ENCODE assay signal across 9 cellular contexts in genomic region chr9:85258823-85259370, GRCh38.
DNase-seq lines count a peak whose midpoint lies in the region; ATAC-seq, FAIRE-seq and TF ChIP-seq lines count a peak whose summit lies in the region.
"Had no signal": no experiment of that assay in that cellular context is flagged by ENCODE, and none has a peak within 500 bp of the region (broad histone marks: within the 10 kb centered on the region; RNA-seq: fewer than 3 reads in every experiment).

No MANE protein-coding gene starts in this region.

- no peak overlapping the region for H3K27ac ChIP-seq in endodermal cell (ENCODE audit: low read depth, low read length)
- H3K27ac ChIP-seq: neutrophil had no signal

- H3K4me3 ChIP-seq in NT2/D1 (ENCODE audit: insufficient read length, low read depth) (no peak overlapping the region), endodermal cell (ENCODE audit: low read length) (no peak overlapping the region)

- H3K9me3 ChIP-seq in NT2/D1 (ENCODE audit: insufficient read depth, low read length) = peaks cover 7% of the 10 kb centered on the region; the same call in 1 of the 2 replicates
- no peaks in the 10 kb centered on the region for H3K9me3 ChIP-seq in endodermal cell (ENCODE audit: control insufficient read depth, low read length)
- no peaks in the 10 kb centered on the region for H3K9me3 ChIP-seq in T-helper 17 cell (ENCODE audit: control insufficient read depth, low read length, poor library complexity, severe bottlenecking)
- H3K9me3 ChIP-seq: neutrophil had no signal

- no peaks in the 10 kb centered on the region for H3K27me3 ChIP-seq in NT2/D1 (ENCODE audit: insufficient read depth, insufficient read length)
- no peaks in the 10 kb centered on the region for H3K27me3 ChIP-seq in endodermal cell (ENCODE audit: control insufficient read depth, insufficient read depth, low read length, poor library complexity, severe bottlenecking)
- H3K27me3 ChIP-seq: neutrophil had no signal

- peaks cover 2% of the 10 kb centered on the region for H3K36me3 Mint-ChIP-seq in endodermal cell (ENCODE audit: low read depth)
- H3K36me3 Mint-ChIP-seq in T-helper 17 cell (ENCODE audit: low read depth) = no peaks in the 10 kb centered on the region

- H3K9me3 Mint-ChIP-seq in endodermal cell = peaks cover 13% of the 10 kb centered on the region

- H3K27me3 Mint-ChIP-seq in endodermal cell (ENCODE audit: insufficient read depth) (peaks cover 12% of the 10 kb centered on the region), T-helper 17 cell (peaks cover 17% of the 10 kb centered on the region)

- H3K9ac ChIP-seq in NT2/D1 (ENCODE audit: insufficient read length, low read depth) (no peak overlapping the region), endodermal cell (ENCODE audit: extremely low read depth, low read length, poor library complexity, severe bottlenecking) (no peak overlapping the region)

- DNase-seq in AML-193 (lab: John Stamatoyannopoulos, UW) (peak; percentile 25 to 30), GM12892 (ENCODE audit: insufficient read length) (peak; percentile 5), NT2/D1 (ENCODE audit: low read depth, low spot score) (peak; percentile 64), endodermal cell (peak; percentile 90), lung microvascular endothelial cell (ENCODE audit: low read depth in 2 of 2) (peak; percentile 16 to 37), T-helper 17 cell (no peak), NCI-H2171 treated with DMSO at 0.1 percent for 48 hours (lab: John Stamatoyannopoulos, UW) (no peak)

- FAIRE-seq in GM12892 (lab: Jason Lieb, UNC) = peak; percentile 89

- TF ChIP-seq CTCF in endodermal cell (conservative IDR thresholded peaks at IDR 0.05) = peak; percentile 93

- ATAC-seq in HG03520 (IDR thresholded peaks at IDR 0.05; ENCODE audit: unreplicated experiment) (peak; percentile 78), T-helper 17 cell (no peak)

- no peak overlapping the region for H3K27ac Mint-ChIP-seq in endodermal cell
- no peak overlapping the region for H3K27ac Mint-ChIP-seq in T-helper 17 cell

- peaks cover 3% of the 10 kb centered on the region for H3K4me1 ChIP-seq in NT2/D1 (ENCODE audit: insufficient read depth, insufficient read length)
- peaks cover 8% of the 10 kb centered on the region for H3K4me1 ChIP-seq in endodermal cell (ENCODE audit: control insufficient read depth, insufficient read depth, low read length)

- no peak for TF ChIP-seq POLR2A in GM12892 (IDR thresholded peaks at IDR 0.05; ENCODE audit: low read depth, low read length)

- 50 to 93% methylated on average over 4 to 10 of the region's 10 CpGs for WGBS in endodermal cell (ENCODE audit: insufficient coverage in 1 of 2, insufficient read length in 1 of 2), 2 experiments

- H3K4me1 Mint-ChIP-seq in endodermal cell (peaks cover 19% of the 10 kb centered on the region), T-helper 17 cell (no peaks in the 10 kb centered on the region)

- H3K36me3 ChIP-seq in NT2/D1 (ENCODE audit: insufficient read depth, insufficient read length, low read length) = no peaks in the 10 kb centered on the region
- H3K36me3 ChIP-seq in endodermal cell (ENCODE audit: control insufficient read depth, insufficient read depth, low read length) = no peaks in the 10 kb centered on the region
- H3K36me3 ChIP-seq: neutrophil had no signal

- H3K4me3 Mint-ChIP-seq in endodermal cell (no peak overlapping the region), T-helper 17 cell (no peak overlapping the region)

Comparison
In these comparisons a context has a peak if more than half of its experiments do, and no peak if none do; other contexts are left out.
1. DNase-seq: peak in AML-193 (2 of 2), GM12892 (single experiment), NT2/D1 (single experiment), endodermal cell (single experiment) and lung microvascular endothelial cell (2 of 2); none in T-helper 17 cell (0 of 3) and NCI-H2171 treated with DMSO at 0.1 percent for 48 hours (single experiment).